Comparison of ENCODE assay signal across 8 cellular contexts in the genomic region with DNA sequence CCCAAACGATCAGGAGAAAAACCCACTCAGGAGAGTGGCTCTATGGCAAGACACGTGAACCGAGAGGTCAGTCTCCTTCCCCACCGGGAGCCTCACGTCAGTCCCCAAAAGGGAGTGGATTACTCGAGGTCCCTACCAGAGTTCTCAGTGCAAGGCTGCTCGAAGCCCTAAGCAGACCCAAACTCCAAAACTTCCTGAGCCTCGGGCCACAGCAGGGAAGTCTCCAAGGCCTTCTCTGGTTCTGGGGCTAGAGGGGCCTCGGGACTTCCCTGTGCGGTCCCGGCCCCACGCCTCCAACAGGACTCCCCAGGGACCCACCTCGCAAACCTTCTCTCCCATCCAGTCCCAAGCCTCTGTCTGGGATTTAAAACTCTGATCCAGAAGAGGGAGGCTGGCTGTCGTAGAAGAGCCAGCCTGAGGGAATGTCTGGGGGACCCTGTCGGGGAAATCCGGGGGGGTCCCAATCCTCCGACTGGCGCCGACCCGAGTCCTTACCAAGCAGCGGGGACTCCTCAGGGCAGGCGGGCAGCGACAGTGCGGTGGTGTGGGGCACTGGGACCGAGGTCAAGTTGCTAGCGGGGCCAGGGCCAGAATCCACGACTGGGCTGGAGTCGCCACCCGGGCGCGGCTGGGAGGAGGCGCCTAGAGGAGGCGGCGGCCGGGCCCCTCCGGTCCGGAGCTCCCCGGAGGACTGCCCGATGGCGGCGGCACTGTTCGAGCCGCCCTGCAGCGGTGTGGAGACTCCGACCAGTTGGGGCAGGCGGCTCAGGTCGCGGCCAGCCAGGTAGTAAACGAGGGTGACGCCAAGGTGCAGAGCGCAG. TPM values are rescaled to one million over a fixed set of nuclear protein-coding genes. Genes with fewer than 3 reads are reported as not detected.
DNase-seq lines count a peak whose midpoint lies in the region; ATAC-seq and TF ChIP-seq lines count a peak whose summit lies in the region.

No MANE protein-coding gene starts in this region.

- peaks cover 55% of the 10 kb centered on the region for H3K79me2 ChIP-seq in osteoblast (ENCODE audit: insufficient read depth, low read length)

- TF ChIP-seq CTCF in AG04450 (IDR thresholded peaks at IDR 0.05; ENCODE audit: low read depth, low read length) (no peak), fibroblast of mammary gland (conservative IDR thresholded peaks at IDR 0.05; ENCODE audit: control insufficient read depth, insufficient read depth, low read depth, low read length) (no peak), osteoblast (IDR thresholded peaks at IDR 0.05; ENCODE audit: extremely low read depth, low read depth, low read length) (no peak)

- H3K27ac ChIP-seq in AG04450 (ENCODE audit: low read depth, low read length) (peak overlapping the region; percentile 65), osteoblast (ENCODE audit: low read depth, low read length) (peak overlapping the region; percentile 95)

- H3K36me3 ChIP-seq in osteoblast (ENCODE audit: insufficient read depth, low read length) = no peaks in the 10 kb centered on the region

- H3K4me3 ChIP-seq in AG04450 (ENCODE audit: low read depth, low read length) (peak overlapping the region; percentile 89), fibroblast of mammary gland (ENCODE audit: control insufficient read depth, low read depth, low read length) (peak overlapping the region; percentile 94), osteoblast (ENCODE audit: insufficient read depth, low read length) (peak overlapping the region; percentile 91)

- no peaks in the 10 kb centered on the region for H3K27me3 Mint-ChIP-seq in activated CD4-positive, alpha-beta memory T cell treated with anti-CD3 and anti-CD28 coated beads, Interleukin-2, amount 10 ng/mL, durations not matched to agents 7 days and 5 days

- H3K27me3 ChIP-seq in AG04450 (ENCODE audit: control insufficient read depth, insufficient read depth, low read length) (no peaks in the 10 kb centered on the region), osteoblast (ENCODE audit: insufficient read depth, low read length) (no peaks in the 10 kb centered on the region)

- H3K4me3 Mint-ChIP-seq in activated CD4-positive, alpha-beta memory T cell treated with anti-CD3 and anti-CD28 coated beads, Interleukin-2, amount 10 ng/mL, durations not matched to agents 7 days and 5 days = peak overlapping the region; percentile 89

- H3K36me3 Mint-ChIP-seq in activated CD4-positive, alpha-beta memory T cell treated with anti-CD3 and anti-CD28 coated beads, Interleukin-2, amount 10 ng/mL, durations not matched to agents 7 days and 5 days (ENCODE audit: low read depth) = peaks cover 27% of the 10 kb centered on the region

- H2AFZ ChIP-seq in osteoblast (ENCODE audit: low read length) = no peak overlapping the region

- H3K9me3 Mint-ChIP-seq in activated CD4-positive, alpha-beta memory T cell treated with anti-CD3 and anti-CD28 coated beads, Interleukin-2, amount 10 ng/mL, durations not matched to agents 7 days and 5 days = no peaks in the 10 kb centered on the region

- ATAC-seq in GM19328 (IDR thresholded peaks at IDR 0.05; ENCODE audit: unreplicated experiment) (peak; percentile 3), HG03460 (IDR thresholded peaks at IDR 0.05; ENCODE audit: unreplicated experiment) (peak; percentile 0)

- H3K4me2 ChIP-seq in osteoblast (ENCODE audit: insufficient read depth, low read length) = peak overlapping the region; percentile 92

- H3K4me1 ChIP-seq in osteoblast (ENCODE audit: insufficient read depth, low read length) = peaks cover 47% of the 10 kb centered on the region

- CTCF ChIA-PET in AG04450 (lab: Charles Lee) = interaction anchor here (0.6 to 2.7 kb wide), 2 partner anchors 37 to 60 kb away, joined by 3 to 10 read pairs; no protein-coding TSS in a partner anchor
- CTCF ChIA-PET in activated CD4-positive, alpha-beta memory T cell treated with anti-CD3 and anti-CD28 coated beads, Interleukin-2, amount 10 ng/mL, durations not matched to agents 7 days and 5 days (lab: Charles Lee) = interaction anchor here (0.5 to 1.7 kb wide), 6 partner anchors 26 to 281 kb away, joined by 3 to 5 read pairs (median 4); a partner anchor contains a TSS

- peaks cover 66% of the 10 kb centered on the region for H3K4me1 Mint-ChIP-seq in activated CD4-positive, alpha-beta memory T cell treated with anti-CD3 and anti-CD28 coated beads, Interleukin-2, amount 10 ng/mL, durations not matched to agents 7 days and 5 days

- DNase-seq in AG04450 (ENCODE audit: low read depth, low spot score) (no peak), fibroblast of mammary gland (ENCODE audit: low read depth) (peak; percentile 45), osteoblast (ENCODE audit: insufficient read length, low spot score, missing footprints) (peak; percentile 85), ureter (ENCODE audit: low spot score) (no peak), HK-2 (ENCODE audit: unreplicated experiment) (no peak)
- DNase-seq in activated CD4-positive, alpha-beta memory T cell treated with anti-CD3 and anti-CD28 coated beads, Interleukin-2, amount 10 ng/mL, durations not matched to agents 7 days and 5 days = no peak

- H4K20me1 ChIP-seq in osteoblast (ENCODE audit: insufficient read depth, low read length) = peaks cover 7% of the 10 kb centered on the region

- POLR2A ChIA-PET in AG04450 (lab: Yijun Ruan, JAX) = interaction anchor here (0.6 to 2.3 kb wide), 7 partner anchors 9 to 234 kb away, joined by 3 to 13 read pairs (median 4); no protein-coding TSS in a partner anchor
- POLR2A ChIA-PET in activated CD4-positive, alpha-beta memory T cell treated with anti-CD3 and anti-CD28 coated beads, Interleukin-2, amount 10 ng/mL, durations not matched to agents 7 days and 5 days (lab: Charles Lee) = interaction anchor here (0.9 to 12.5 kb wide), 22 partner anchors 8 to 142 kb away, joined by 3 to 115 read pairs (median 5); a partner anchor contains a TSS

- no peaks in the 10 kb centered on the region; the same call in 1 of the 2 replicates for H3K9me3 ChIP-seq in AG04450 (ENCODE audit: control insufficient read depth, insufficient read depth, low read length)
- H3K9me3 ChIP-seq in osteoblast (ENCODE audit: low read depth, low read length) = no peaks in the 10 kb centered on the region

- H3K27ac Mint-ChIP-seq in activated CD4-positive, alpha-beta memory T cell treated with anti-CD3 and anti-CD28 coated beads, Interleukin-2, amount 10 ng/mL, durations not matched to agents 7 days and 5 days = peak overlapping the region; percentile 94

RNA-seq across cellular contexts. Expression of a gene that starts 0.7 kb away (rescaled TPM):
- polyA plus RNA-seq in AG04450 (2011; rRNA removed) = 55.3 and 57.0 TPM in 2 replicates
- 64.4 and 70.9 TPM in 2 replicates for polyA minus RNA-seq in AG04450 (2011; rRNA and poly(A)+ RNA removed)
- 10 to 100 TPM; 69.2 to 70.8 TPM for total RNA-seq in activated CD4-positive, alpha-beta memory T cell treated with anti-CD3 and anti-CD28 coated beads, Interleukin-2, amount 10 ng/mL, durations not matched to agents 7 days and 5 days
- 63.7 and 76.3 TPM in 2 replicates for total RNA-seq in osteoblast
- total RNA-seq in ureter = 107 TPM

Comparison
In these comparisons a context has a peak if more than half of its experiments do, and no peak if none do; other contexts are left out.
1. DNase-seq: peak in fibroblast of mammary gland (single experiment) and osteoblast (single experiment); none in AG04450 (single experiment), activated CD4-positive, alpha-beta memory T cell treated with anti-CD3 and anti-CD28 coated beads, Interleukin-2, amount 10 ng/mL, durations not matched to agents 7 days and 5 days (single experiment), ureter (single experiment) and HK-2 (single experiment).
2. Peak in every context shown above with its lines, with median percentiles within 50 percentile points of each other: H3K4me3 ChIP-seq.